21 cellular contexts compared by ENCODE assay signal in genomic region chr1:7636801-7637526, GRCh38.
"Had no signal": no experiment of that assay in that cellular context is flagged by ENCODE, and none has a peak within 500 bp of the region (broad histone marks: within the 10 kb centered on the region; RNA-seq: fewer than 3 reads in every experiment).

No MANE protein-coding gene starts in this region.

- H3K4me3 Mint-ChIP-seq: memory B cell, naive B cell, nephron had no signal

- ATAC-seq: foreskin keratinocyte, heart left ventricle, left lobe of liver, lower lobe of right lung, sciatic nerve had no signal

- H3K36me3 Mint-ChIP-seq: memory B cell, naive B cell had no signal

- H3K4me3 ChIP-seq: colonic mucosa, heart left ventricle, lower lobe of right lung, stomach had no signal

- H3K4me1 Mint-ChIP-seq: memory B cell, naive B cell, nephron had no signal

- H3K36me3 ChIP-seq: colonic mucosa, heart left ventricle, lower lobe of right lung, neutrophil, stomach had no signal

- H3K9me3 ChIP-seq: colonic mucosa, heart left ventricle, lower lobe of right lung, neutrophil, stomach had no signal

- H3K27ac ChIP-seq: colonic mucosa, foreskin keratinocyte, heart left ventricle, lower lobe of right lung, neutrophil, stomach had no signal

- DNase-seq: central memory CD4-positive, alpha-beta T cell; colonic mucosa; dermis blood vessel endothelial cell; erythroblast; foreskin keratinocyte; hippocampal formation; kidney glomerular epithelial cell; lower lobe of right lung; naive B cell; posterior cingulate gyrus; stimulated activated CD4-positive, alpha-beta T cell treated with anti-CD3 and anti-CD28 coated beads, Interleukin-2, amount 100 ng/mL, for 24 hours; stimulated activated CD4-positive, alpha-beta T cell treated with anti-CD3 and anti-CD28 coated beads, Interleukin-4, amount 100 ng/mL, for 4 hours; stimulated activated naive CD4-positive, alpha-beta T cell; stomach; trophoblast cell had no signal

- H3K4me1 ChIP-seq: colonic mucosa, foreskin keratinocyte, lower lobe of right lung, stomach had no signal

- H3K9me3 Mint-ChIP-seq: memory B cell, nephron had no signal

- H3K27me3 ChIP-seq: colonic mucosa had no signal

- H3K27ac Mint-ChIP-seq: memory B cell, nephron had no signal
